ENCODE assay signal across 2 cellular contexts in genomic region chr4:143875357-143875756, GRCh38. TPM values are rescaled to one million over a fixed set of nuclear protein-coding genes. Genes with fewer than 3 reads are reported as not detected.
"Had no signal": no experiment of that assay in that cellular context is flagged by ENCODE, and none has a peak within 500 bp of the region (broad histone marks: within the 10 kb centered on the region; RNA-seq: fewer than 3 reads in every experiment).

No MANE protein-coding gene starts in this region.

RNA-seq across cellular contexts. Expression of gene GYPE, which starts 30.0 kb away (rescaled TPM):
- total RNA-seq: SJCRH30; T-helper 2 cell treated with Interferon-gamma antibody and Interleukin-4, amounts not matched to agents 100 ng/mL and 5 ng/mL, for 36 hours had no signal
